In genomic region chrX:134569306-134569705, GRCh38 we compare ENCODE assay signal across 27 cellular contexts.
"Had no signal": no experiment of that assay in that cellular context is flagged by ENCODE, and none has a peak within 500 bp of the region (broad histone marks: within the 10 kb centered on the region; RNA-seq: fewer than 3 reads in every experiment).

No MANE protein-coding gene starts in this region.

- H3K36me3 Mint-ChIP-seq: natural killer cell; stimulated activated effector memory CD8-positive, alpha-beta T cell treated with anti-CD3 and anti-CD28 coated beads, Interleukin-12 subunit alpha, Interleukin-12 subunit beta, amount 100 ng/mL, for 72 hours; type B pancreatic cell had no signal

- H3K4me2 ChIP-seq: hepatocyte had no signal

- H3K9me3 ChIP-seq: esophagus muscularis mucosa, gastroesophageal sphincter, heart left ventricle, neutrophil, pancreas, prostate gland, right atrium auricular region, testis, tibial artery had no signal

- H3K27me3 Mint-ChIP-seq: type B pancreatic cell had no signal

- H2AFZ ChIP-seq: hepatocyte had no signal

- H3K4me3 Mint-ChIP-seq: memory B cell; natural killer cell; neural crest cell; stimulated activated effector memory CD8-positive, alpha-beta T cell treated with anti-CD3 and anti-CD28 coated beads, Interleukin-12 subunit alpha, Interleukin-12 subunit beta, amount 100 ng/mL, for 72 hours; type B pancreatic cell had no signal

- H3K4me3 ChIP-seq: dorsolateral prefrontal cortex, esophagus muscularis mucosa, gastroesophageal sphincter, heart left ventricle, hepatocyte, lung, pancreas, prostate gland, right atrium auricular region, testis, tibial artery had no signal

- H3K36me3 ChIP-seq: esophagus muscularis mucosa, gastroesophageal sphincter, heart left ventricle, neutrophil, pancreas, prostate gland, right atrium auricular region, tibial artery had no signal

- H3K4me1 Mint-ChIP-seq: memory B cell; natural killer cell; stimulated activated effector memory CD8-positive, alpha-beta T cell treated with anti-CD3 and anti-CD28 coated beads, Interleukin-12 subunit alpha, Interleukin-12 subunit beta, amount 100 ng/mL, for 72 hours had no signal

- H3K27me3 ChIP-seq: foreskin keratinocyte, gastroesophageal sphincter, hepatocyte, neutrophil, right atrium auricular region, testis, tibial artery had no signal

- H3K9me3 Mint-ChIP-seq: memory B cell; natural killer cell; neural crest cell; stimulated activated effector memory CD8-positive, alpha-beta T cell treated with anti-CD3 and anti-CD28 coated beads, Interleukin-12 subunit alpha, Interleukin-12 subunit beta, amount 100 ng/mL, for 72 hours had no signal

- H3K27ac ChIP-seq: dorsolateral prefrontal cortex, epithelial cell of prostate, esophagus muscularis mucosa, foreskin keratinocyte, gastroesophageal sphincter, hepatocyte, neutrophil, pancreas, prostate gland, right atrium auricular region, testis, tibial artery had no signal

- H3K4me1 ChIP-seq: esophagus muscularis mucosa, gastroesophageal sphincter, pancreas, prostate gland, right atrium auricular region, testis, tibial artery had no signal

- H3K27ac Mint-ChIP-seq: memory B cell; natural killer cell; stimulated activated effector memory CD8-positive, alpha-beta T cell treated with anti-CD3 and anti-CD28 coated beads, Interleukin-12 subunit alpha, Interleukin-12 subunit beta, amount 100 ng/mL, for 72 hours; type B pancreatic cell had no signal

- ATAC-seq: foreskin keratinocyte; gastroesophageal sphincter; left lobe of liver; natural killer cell; pancreas; sciatic nerve; stimulated activated effector memory CD8-positive, alpha-beta T cell treated with anti-CD3 and anti-CD28 coated beads, Interleukin-12 subunit alpha, Interleukin-12 subunit beta, amount 100 ng/mL, for 72 hours; stimulated activated naive CD8-positive, alpha-beta T cell treated with anti-CD3 and anti-CD28 coated beads, Interleukin-15, Interleukin-2, amounts not matched to agents 100 U/mL and 50 U/mL, for 24 hours had no signal

- DNase-seq: dorsolateral prefrontal cortex; effector CD4-positive, alpha-beta T cell; foreskin keratinocyte; heart left ventricle; kidney; natural killer cell; pancreas; stimulated activated CD4-positive, alpha-beta T cell treated with anti-CD3 and anti-CD28 coated beads, Interleukin-2, amount 100 ng/mL, for 24 hours; stimulated activated CD4-positive, alpha-beta T cell treated with anti-CD3 and anti-CD28 coated beads, Interleukin-4, amount 100 ng/mL, for 24 hours; stimulated activated naive CD8-positive, alpha-beta T cell treated with anti-CD3 and anti-CD28 coated beads, Interleukin-15, Interleukin-2, amounts not matched to agents 100 U/mL and 50 U/mL, for 24 hours; substantia nigra; testis; tibial artery had no signal
